9 cellular contexts compared by ENCODE assay signal in genomic region chr7:140403878-140404564, GRCh38. TPM values are rescaled to one million over a fixed set of nuclear protein-coding genes. Genes with fewer than 3 reads are reported as not detected.
DNase-seq lines count a peak whose midpoint lies in the region; ATAC-seq and TF ChIP-seq lines count a peak whose summit lies in the region.
"Had no signal": no experiment of that assay in that cellular context is flagged by ENCODE, and none has a peak within 500 bp of the region (broad histone marks: within the 10 kb centered on the region; RNA-seq: fewer than 3 reads in every experiment).

Gene RAB19, plus strand, starts transcription at chr7:140404058. Its CDS starts 3,589 bp downstream, at chr7:140407647.

- H3K9ac ChIP-seq in fibroblast of lung (ENCODE audit: insufficient read depth, low read length): no peak within 1 kb of the TSS

- no peak for TF ChIP-seq POLR2A in prostate gland (IDR thresholded peaks at IDR 0.05)

- no peaks in the 10 kb centered on the region for H3K36me3 ChIP-seq in fibroblast of lung (ENCODE audit: control insufficient read depth, insufficient read depth, low read length)
- H3K36me3 ChIP-seq in prostate gland: no peaks in the 10 kb centered on the region

- ATAC-seq in HG03378 (IDR thresholded peaks at IDR 0.05; ENCODE audit: unreplicated experiment): no peak

- no peaks in the 10 kb centered on the region for H3K9me3 ChIP-seq in fibroblast of lung (ENCODE audit: control insufficient read depth, insufficient read depth, low read depth, low read length)
- no peaks in the 10 kb centered on the region for H3K9me3 ChIP-seq in prostate gland

- no peaks in the 10 kb centered on the region for H4K20me1 ChIP-seq in fibroblast of lung (ENCODE audit: control insufficient read depth, extremely low read depth, insufficient read depth, low read length)

- 6% methylated on average over 22 of the region's 22 CpGs for WGBS in prostate gland

- H3K27ac ChIP-seq in fibroblast of lung (ENCODE audit: insufficient read depth, low read length): no peak within 1 kb of the TSS
- H3K27ac ChIP-seq in prostate gland: peak within 1 kb of the TSS; percentile 35 to 45

- no peaks in the 10 kb centered on the region for H3K4me1 ChIP-seq in fibroblast of lung (ENCODE audit: control insufficient read depth, extremely low read depth, insufficient read depth, low read length)
- H3K4me1 ChIP-seq in prostate gland (replicated peaks): no peaks in the 10 kb centered on the region

- H3K4me2 ChIP-seq in fibroblast of lung (ENCODE audit: extremely low read depth, insufficient read depth, low read length): peak within 1 kb of the TSS; percentile 46

- TF ChIP-seq CTCF in fibroblast of lung (conservative IDR thresholded peaks at IDR 0.05 in 1 of 2, IDR thresholded peaks at IDR 0.05 in 1 of 2; ENCODE audit: low read depth in 1 of 2, low read length in 2 of 2) (no peak), prostate gland (IDR thresholded peaks at IDR 0.05) (peak in 1 of 4 experiments; percentile 10)

- intact Hi-C loops in prostate gland (cut with DNase I): no loop called here

- H3K4me3 ChIP-seq in fibroblast of lung (replicated peaks in 1 of 4; ENCODE audit: control extremely low read depth in 1 of 4, insufficient read depth in 1 of 4, low read depth in 3 of 4, low read length in 4 of 4): peak within 1 kb of the TSS in 1 of 4 experiments; percentile 49
- peak within 1 kb of the TSS; percentile 26 to 43 for H3K4me3 ChIP-seq in prostate gland

- no peaks in the 10 kb centered on the region for H3K79me2 ChIP-seq in fibroblast of lung (ENCODE audit: control insufficient read depth, insufficient read depth, low read length)

- DNase-seq in DMS153 treated with DMSO at 0.1 percent for 48 hours (lab: John Stamatoyannopoulos, UW; ENCODE audit: unreplicated experiment) (peak; percentile 76), NCI-H187 (lab: John Stamatoyannopoulos, UW) (peak; percentile 40 to 46), activated T-cell treated with anti-CD3 and anti-CD28 coated beads for 4 hours (peak; percentile 25), fibroblast of lung (ENCODE audit: low read depth in 2 of 2) (no peak), prostate gland (ENCODE audit: low spot score) (peak; percentile 51), GM03348 (ENCODE audit: low spot score) (no peak), A172 (ENCODE audit: low spot score) (no peak)

- H2AFZ ChIP-seq in fibroblast of lung (ENCODE audit: low read length): no peak within 1 kb of the TSS

- peaks cover 12% of the 10 kb centered on the region for H3K27me3 ChIP-seq in fibroblast of lung (ENCODE audit: control insufficient read depth, insufficient read depth, low read length)
- H3K27me3 ChIP-seq in prostate gland (replicated peaks; ENCODE audit: insufficient read depth): no peaks in the 10 kb centered on the region

RNA-seq across cellular contexts. Expression of gene RAB19, which starts in this region (rescaled TPM):
- total RNA-seq in fibroblast of lung: not detected in 2 replicates
- polyA plus RNA-seq in fibroblast of lung: not detected in 2 replicates
- polyA plus RNA-seq in fibroblast of lung (2012): not detected in 2 replicates
- polyA minus RNA-seq in fibroblast of lung (ENCODE audit: low replicate concordance): not detected in 2 replicates
- total RNA-seq in prostate gland: 1 to 10 TPM in 1 of 2 donors, under 1 TPM in 1; 0.80 to 9.3 TPM
- not detected in 2 replicates for total RNA-seq in A172 (2014; rRNA removed; shearing (Covaris generic))
- total RNA-seq: lung microvascular endothelial cell had no signal

Comparison
In these comparisons a context has a peak if more than half of its experiments do, and no peak if none do; other contexts are left out.
1. DNase-seq: peak in DMS153 treated with DMSO at 0.1 percent for 48 hours (single experiment), NCI-H187 (2 of 2), activated T-cell treated with anti-CD3 and anti-CD28 coated beads for 4 hours (single experiment) and prostate gland (single experiment); none in fibroblast of lung (0 of 2), GM03348 (single experiment) and A172 (single experiment).